In genomic region chr7:36391436-36392198, GRCh38 we compare ENCODE assay signal across 8 cellular contexts. TPM values are rescaled to one million over a fixed set of nuclear protein-coding genes. Genes with fewer than 3 reads are reported as not detected.
DNase-seq lines count a peak whose midpoint lies in the region; ATAC-seq, FAIRE-seq and TF ChIP-seq lines count a peak whose summit lies in the region.

No MANE protein-coding gene starts in this region.

- WGBS in gastroesophageal sphincter (ENCODE audit: low coverage in 1 of 2), 2 donors, result 31 to 39% methylated on average over 10 of the region's 10 CpGs

- ATAC-seq in GM18498 (IDR thresholded peaks at IDR 0.05; ENCODE audit: unreplicated experiment) (peak; percentile 39), HG03103 (IDR thresholded peaks at IDR 0.05; ENCODE audit: low read depth, unreplicated experiment) (peak; percentile 51), gastroesophageal sphincter (no peak), GM19397 (IDR thresholded peaks at IDR 0.05; ENCODE audit: unreplicated experiment) (no peak)

- H3K27me3 ChIP-seq in BE2C (no peaks in the 10 kb centered on the region), gastroesophageal sphincter (no peaks in the 10 kb centered on the region)

- H3K9me3 ChIP-seq in BE2C (no peaks in the 10 kb centered on the region), gastroesophageal sphincter (no peaks in the 10 kb centered on the region)

- H3K36me3 ChIP-seq in BE2C (peaks cover 12% of the 10 kb centered on the region), gastroesophageal sphincter (no peaks in the 10 kb centered on the region)

- no peak for TF ChIP-seq EP300 in gastroesophageal sphincter (IDR thresholded peaks at IDR 0.05)

- peak; percentile 38 for FAIRE-seq in RCC 7860 (lab: Jason Lieb, UNC)

- no peaks in the 10 kb centered on the region for H3K4me1 ChIP-seq in BE2C
- peaks cover 0 to 40% (median 13%) of the 10 kb centered on the region in 3 donors for H3K4me1 ChIP-seq in gastroesophageal sphincter

- peak overlapping the region in 3 of 4 donors; percentile 49 to 89 (median 89) for H3K27ac ChIP-seq in gastroesophageal sphincter

- TF ChIP-seq CTCF in BE2C (IDR thresholded peaks at IDR 0.05; ENCODE audit: low read depth, low read length) (no peak), gastroesophageal sphincter (IDR thresholded peaks at IDR 0.05) (no peak)

- no peak for TF ChIP-seq POLR2A in gastroesophageal sphincter (IDR thresholded peaks at IDR 0.05)

- H3K4me3 ChIP-seq in BE2C (ENCODE audit: low read depth, low read length), result peak overlapping the region; percentile 77
- H3K4me3 ChIP-seq in gastroesophageal sphincter, result no peak overlapping the region

- no peak for DNase-seq in BE2C
- DNase-seq in RCC 7860 (ENCODE audit: low spot score), result peak; percentile 80
- no peak for DNase-seq in amygdala (lab: John Stamatoyannopoulos, UW)
- DNase-seq in stimulated activated CD4-positive, alpha-beta T cell treated with anti-CD3 and anti-CD28 coated beads, Interleukin-2, amount 100 ng/mL, for 24 hours, result no peak

RNA-seq across cellular contexts. Expression of gene ANLN, which starts 2.0 kb away (rescaled TPM):
- 5.6 TPM for polyA plus RNA-seq in BE2C (2012; ENCODE audit: insufficient read depth, insufficient read length, low read depth)
- 10 to 100 TPM in 3 of 4 donors, 1 to 10 TPM in 1; 2.8 to 20.7 (median 13.9) TPM for total RNA-seq in gastroesophageal sphincter

Comparison
In these comparisons a context has a peak if more than half of its experiments do, and no peak if none do; other contexts are left out.
1. ATAC-seq: peak in GM18498 (single experiment) and HG03103 (single experiment); none in gastroesophageal sphincter (single experiment) and GM19397 (single experiment).